Comparison of ENCODE assay signal across 1 cellular context in genomic region chr15:29686445-29687203, GRCh38.
TF ChIP-seq lines count a peak whose summit lies in the region.

No MANE protein-coding gene starts in this region.

TF ChIP-seq in H1, 55 proteins besides CTCF, POLR2A, EP300 and RAD21:
- TF ChIP-seq SP1 (IDR thresholded peaks at IDR 0.05; ENCODE audit: low read depth, low read length) (0 out of 2 replicates have a peak, but pooled peaks have one; percentile 21), BACH1 (IDR thresholded peaks at IDR 0.05; ENCODE audit: low read length) (no peak)
